ENCODE assay signal across 9 cellular contexts in the genomic region with DNA sequence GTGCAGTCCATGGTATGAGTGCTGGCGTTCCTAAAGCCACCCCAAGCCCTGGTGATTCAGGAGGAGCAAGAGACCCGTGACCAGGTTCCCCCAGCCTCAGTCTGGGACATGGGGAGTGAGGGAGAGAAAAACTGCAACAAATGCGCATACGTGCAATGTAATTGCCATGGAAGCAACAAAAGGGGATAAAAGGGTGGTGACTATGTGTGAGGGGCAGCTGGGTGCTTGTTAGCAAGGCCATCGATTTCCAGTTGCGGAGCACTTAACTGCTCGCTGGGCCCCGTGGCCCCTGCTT. TPM values are rescaled to one million over a fixed set of nuclear protein-coding genes. Genes with fewer than 3 reads are reported as not detected.
DNase-seq lines count a peak whose midpoint lies in the region; ATAC-seq and TF ChIP-seq lines count a peak whose summit lies in the region.
"Had no signal": no experiment of that assay in that cellular context is flagged by ENCODE, and none has a peak within 500 bp of the region (broad histone marks: within the 10 kb centered on the region; RNA-seq: fewer than 3 reads in every experiment).

No MANE protein-coding gene starts in this region.

- no peak overlapping the region for H2AFZ ChIP-seq in OCI-LY1 (ENCODE audit: low read length)
- H2AFZ ChIP-seq in neural progenitor cell (replicated peaks): peak overlapping the region; percentile 23

- H3K4me1 Mint-ChIP-seq in endothelial cell (ENCODE audit: unreplicated experiment) (peaks cover 41% of the 10 kb centered on the region), neural progenitor cell (peaks cover 61% of the 10 kb centered on the region)

- peak overlapping the region; percentile 62 to 88 (median 77); a peak in 15 of 22 replicates for H3K9ac ChIP-seq in BLaER1 treated with 17β-estradiol and CSF1 and Interleukin-3, amounts not matched to agents 10 nM and 100 nM
- H3K9ac ChIP-seq in OCI-LY1 (ENCODE audit: low read length) (peak overlapping the region; percentile 22; the same call in 1 of the 2 replicates), neural progenitor cell (no peak overlapping the region)

- no peaks in the 10 kb centered on the region for H3F3A ChIP-seq in OCI-LY1 (ENCODE audit: insufficient read depth, low read length)
- H3F3A ChIP-seq in neural progenitor cell (ENCODE audit: low read depth): peaks cover 43% of the 10 kb centered on the region

- no peak for ATAC-seq in HG03139 (IDR thresholded peaks at IDR 0.05; ENCODE audit: unreplicated experiment)

- peaks cover 0 to 23% (median 12%) of the 10 kb centered on the region in 11 experiments; a peak in 16 of 22 replicates for H4K20me1 ChIP-seq in BLaER1 treated with 17β-estradiol and CSF1 and Interleukin-3, amounts not matched to agents 10 nM and 100 nM
- H4K20me1 ChIP-seq in OCI-LY1 (ENCODE audit: insufficient read depth, low read length) (no peaks in the 10 kb centered on the region), neural progenitor cell (ENCODE audit: low read depth) (peaks cover 26% of the 10 kb centered on the region)

- DNase-seq in endothelial cell (ENCODE audit: low spot score) (no peak), neural progenitor cell (ENCODE audit: low spot score) (no peak), SW 1271 (lab: John Stamatoyannopoulos, UW) (no peak), NCI-H510A treated with DMSO at 0.1 percent for 48 hours (lab: John Stamatoyannopoulos, UW) (no peak)
- no peak for DNase-seq in stimulated activated CD4-positive, alpha-beta T cell treated with anti-CD3 and anti-CD28 coated beads, Interleukin-2, amount 100 ng/mL, for 24 hours

- H3K4me3 Mint-ChIP-seq in endothelial cell (ENCODE audit: unreplicated experiment) (peak overlapping the region; percentile 94), neural progenitor cell (peak overlapping the region; percentile 87)

- H3K9me3 Mint-ChIP-seq in endothelial cell (ENCODE audit: unreplicated experiment): no peaks in the 10 kb centered on the region
- no peaks in the 10 kb centered on the region for H3K9me3 Mint-ChIP-seq in neural progenitor cell

- H3K36me3 Mint-ChIP-seq in endothelial cell (ENCODE audit: low read depth, unreplicated experiment): no peaks in the 10 kb centered on the region
- no peaks in the 10 kb centered on the region for H3K36me3 Mint-ChIP-seq in neural progenitor cell

- no peaks in the 10 kb centered on the region for H3K9me3 ChIP-seq in BLaER1 treated with 17β-estradiol and CSF1 and Interleukin-3, amounts not matched to agents 10 nM and 100 nM (replicated peaks in 1 of 11)
- H3K9me3 ChIP-seq in OCI-LY1 (ENCODE audit: low read length): no peaks in the 10 kb centered on the region
- H3K9me3 ChIP-seq in neural progenitor cell (ENCODE audit: low read depth): no peaks in the 10 kb centered on the region
- H3K9me3 ChIP-seq: Peyer's patch had no signal

- peaks cover 26% of the 10 kb centered on the region for H3K27me3 Mint-ChIP-seq in endothelial cell (ENCODE audit: unreplicated experiment)
- peaks cover 9% of the 10 kb centered on the region for H3K27me3 Mint-ChIP-seq in neural progenitor cell (ENCODE audit: insufficient read depth, low read depth)

- H3K27me3 ChIP-seq in BLaER1 treated with 17β-estradiol and CSF1 and Interleukin-3, amounts not matched to agents 10 nM and 100 nM: no peaks in the 10 kb centered on the region
- H3K27me3 ChIP-seq in OCI-LY1 (ENCODE audit: insufficient read depth, low read length): peaks cover 6% of the 10 kb centered on the region; the same call in 1 of the 2 replicates
- H3K27me3 ChIP-seq in neural progenitor cell: no peaks in the 10 kb centered on the region
- H3K27me3 ChIP-seq: Peyer's patch had no signal

- H3K27ac Mint-ChIP-seq in endothelial cell (ENCODE audit: unreplicated experiment): peak overlapping the region; percentile 79
- H3K27ac Mint-ChIP-seq in neural progenitor cell: peak overlapping the region; percentile 85

- peak overlapping the region; percentile 77 to 96 (median 86); a peak in 18 of 20 replicates for H3K4me3 ChIP-seq in BLaER1 treated with 17β-estradiol and CSF1 and Interleukin-3, amounts not matched to agents 10 nM and 100 nM
- H3K4me3 ChIP-seq in OCI-LY1 (ENCODE audit: low read depth, low read length, poor library complexity, severe bottlenecking): peak overlapping the region; percentile 55
- peak overlapping the region; percentile 46 for H3K4me3 ChIP-seq in neural progenitor cell

- H3K27ac ChIP-seq in BLaER1 treated with 17β-estradiol and CSF1 and Interleukin-3, amounts not matched to agents 10 nM and 100 nM: peak overlapping the region in 6 of 11 experiments; percentile 51 to 75 (median 56); a peak in 7 of 22 replicates
- H3K27ac ChIP-seq in OCI-LY1 (ENCODE audit: low read depth, low read length, poor library complexity, severe bottlenecking) (no peak overlapping the region), neural progenitor cell (no peak overlapping the region)

- H3K9me2 ChIP-seq in OCI-LY1 (ENCODE audit: low read depth, low read length): no peaks in the 10 kb centered on the region

- H3K79me2 ChIP-seq in OCI-LY1 (ENCODE audit: insufficient read depth, low read length) (no peaks in the 10 kb centered on the region), neural progenitor cell (ENCODE audit: low read depth) (peaks cover 37% of the 10 kb centered on the region)

- peaks cover 26 to 67% (median 56%) of the 10 kb centered on the region in 10 experiments for H3K4me1 ChIP-seq in BLaER1 treated with 17β-estradiol and CSF1 and Interleukin-3, amounts not matched to agents 10 nM and 100 nM
- H3K4me1 ChIP-seq in OCI-LY1 (ENCODE audit: insufficient read depth, low read length, severe bottlenecking) (peaks cover 12% of the 10 kb centered on the region), neural progenitor cell (peaks cover 20% of the 10 kb centered on the region)

- H3K36me3 ChIP-seq in BLaER1 treated with 17β-estradiol and CSF1 and Interleukin-3, amounts not matched to agents 10 nM and 100 nM: peaks cover 0 to 9% (median 0%) of the 10 kb centered on the region in 11 experiments; a peak in 4 of 22 replicates
- no peaks in the 10 kb centered on the region for H3K36me3 ChIP-seq in OCI-LY1 (ENCODE audit: insufficient read depth, low read length)
- H3K36me3 ChIP-seq in neural progenitor cell: no peaks in the 10 kb centered on the region
- H3K36me3 ChIP-seq: Peyer's patch had no signal

- TF ChIP-seq CTCF in OCI-LY1 (IDR thresholded peaks at IDR 0.05; ENCODE audit: low read length): no peak
- TF ChIP-seq CTCF in endothelial cell (IDR thresholded peaks at IDR 0.05; ENCODE audit: unreplicated experiment): no peak
- TF ChIP-seq CTCF in neural progenitor cell (IDR thresholded peaks at IDR 0.05): no peak

- H3K4me2 ChIP-seq in BLaER1 treated with 17β-estradiol and CSF1 and Interleukin-3, amounts not matched to agents 10 nM and 100 nM: peak overlapping the region; percentile 70 to 86 (median 78)
- peak overlapping the region; percentile 63 for H3K4me2 ChIP-seq in OCI-LY1 (ENCODE audit: low read length)
- peak overlapping the region; percentile 42 for H3K4me2 ChIP-seq in neural progenitor cell

RNA-seq across cellular contexts. Expression of a gene that starts 0.7 kb away (rescaled TPM):
- total RNA-seq in endothelial cell (ENCODE audit: unreplicated experiment): 74.1 TPM
- 27.3 and 46.3 TPM in 2 replicates for total RNA-seq in neural progenitor cell (ENCODE audit: low replicate concordance)

Comparison
In these comparisons a context has a peak if more than half of its experiments do, and no peak if none do; other contexts are left out.
1. H3K27ac ChIP-seq: peak in BLaER1 treated with 17β-estradiol and CSF1 and Interleukin-3, amounts not matched to agents 10 nM and 100 nM (6 of 11); none in OCI-LY1 (single experiment) and neural progenitor cell (single experiment).
2. Peak in every context shown above with its lines, with median percentiles within 50 percentile points of each other: H3K4me2 ChIP-seq and H3K4me3 ChIP-seq.